ENCODE assay signal across 21 cellular contexts in the genomic region with DNA sequence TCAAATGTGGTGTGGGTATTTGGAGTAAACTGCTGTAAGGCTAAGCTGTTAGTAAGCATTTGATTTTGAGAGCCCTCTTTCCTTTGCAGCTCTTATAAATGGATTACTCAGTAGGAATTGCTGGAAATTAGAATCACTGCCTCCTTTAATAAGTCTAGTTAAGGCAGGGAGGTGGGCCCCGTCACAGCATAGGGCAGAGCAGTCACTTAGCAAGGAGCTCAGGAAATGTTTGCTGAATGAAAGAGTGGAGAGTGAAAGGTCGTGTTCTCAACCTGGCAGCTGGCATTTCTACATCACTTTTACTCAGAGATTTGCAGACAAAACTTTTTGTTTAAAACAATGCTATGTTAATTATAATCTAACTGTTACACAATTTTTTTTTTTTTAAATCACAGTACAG.
"Had no signal": no experiment of that assay in that cellular context is flagged by ENCODE, and none has a peak within 500 bp of the region (broad histone marks: within the 10 kb centered on the region; RNA-seq: fewer than 3 reads in every experiment).

No MANE protein-coding gene starts in this region.

- DNase-seq: activated CD4-positive, alpha-beta memory T cell treated with anti-CD3 and anti-CD28 coated beads for 36 hours; activated CD8-positive, alpha-beta memory T cell treated with anti-CD3 and anti-CD28 coated beads, Interleukin-2, amount 10 ng/mL, durations not matched to agents 7 days and 5 days; activated effector memory CD4-positive, alpha-beta T cell treated with Interleukin-2 at 50 U/mL for 16 hours; activated naive CD4-positive, alpha-beta T cell treated with anti-CD3 and anti-CD28 coated beads, Interleukin-2, amount 50 U/mL, for 16 hours; activated T-cell treated with anti-CD3 and anti-CD28 coated beads, Interleukin-2, amount 50 U/mL, for 24 hours; brain microvascular endothelial cell; cerebellar nuclear complex; effector memory CD4-positive, alpha-beta T cell; foreskin melanocyte; lower lobe of right lung; ovary; retina; stimulated activated CD4-positive, alpha-beta T cell treated with anti-CD3 and anti-CD28 coated beads, Interleukin-15, amount 100 ng/mL, for 24 hours; stimulated activated CD4-positive, alpha-beta T cell treated with anti-CD3 and anti-CD28 coated beads, Interleukin-4, amount 100 ng/mL, for 24 hours; stimulated activated naive CD4-positive, alpha-beta T cell treated with Interleukin-2 at 50 U/mL for 16 hours; substantia nigra; T-helper 1 cell; T1000; uterus had no signal

- ATAC-seq: activated CD8-positive, alpha-beta memory T cell treated with anti-CD3 and anti-CD28 coated beads, Interleukin-2, amount 10 ng/mL, durations not matched to agents 7 days and 5 days; lower lobe of right lung had no signal

- H3K27me3 Mint-ChIP-seq: activated CD4-positive, alpha-beta memory T cell treated with anti-CD3 and anti-CD28 coated beads for 36 hours; activated CD8-positive, alpha-beta memory T cell treated with anti-CD3 and anti-CD28 coated beads, Interleukin-2, amount 10 ng/mL, durations not matched to agents 7 days and 5 days; activated T-cell treated with anti-CD3 and anti-CD28 coated beads, Interleukin-2, amount 50 U/mL, for 24 hours had no signal

- H3K36me3 Mint-ChIP-seq: activated CD4-positive, alpha-beta memory T cell treated with anti-CD3 and anti-CD28 coated beads for 36 hours; activated CD8-positive, alpha-beta memory T cell treated with anti-CD3 and anti-CD28 coated beads, Interleukin-2, amount 10 ng/mL, durations not matched to agents 7 days and 5 days had no signal

- H3K36me3 ChIP-seq: brain microvascular endothelial cell, lower lobe of right lung, ovary, tibial nerve, uterus had no signal

- H3K4me3 Mint-ChIP-seq: activated CD4-positive, alpha-beta memory T cell treated with anti-CD3 and anti-CD28 coated beads for 36 hours; activated CD8-positive, alpha-beta memory T cell treated with anti-CD3 and anti-CD28 coated beads, Interleukin-2, amount 10 ng/mL, durations not matched to agents 7 days and 5 days; activated T-cell treated with anti-CD3 and anti-CD28 coated beads, Interleukin-2, amount 50 U/mL, for 24 hours; neural crest cell had no signal

- H3K4me1 ChIP-seq: uterus had no signal

- H3K9me3 Mint-ChIP-seq: activated CD4-positive, alpha-beta memory T cell treated with anti-CD3 and anti-CD28 coated beads for 36 hours; activated T-cell treated with anti-CD3 and anti-CD28 coated beads, Interleukin-2, amount 50 U/mL, for 24 hours; neural crest cell had no signal

- H3K4me3 ChIP-seq: lower lobe of right lung, ovary, tibial nerve, uterus had no signal

- H3K9me3 ChIP-seq: lower lobe of right lung, ovary, tibial nerve, uterus had no signal

- H3K27ac Mint-ChIP-seq: activated CD4-positive, alpha-beta memory T cell treated with anti-CD3 and anti-CD28 coated beads for 36 hours; activated CD8-positive, alpha-beta memory T cell treated with anti-CD3 and anti-CD28 coated beads, Interleukin-2, amount 10 ng/mL, durations not matched to agents 7 days and 5 days; activated T-cell treated with anti-CD3 and anti-CD28 coated beads, Interleukin-2, amount 50 U/mL, for 24 hours had no signal

- H3K27ac ChIP-seq: brain microvascular endothelial cell, lower lobe of right lung, ovary, uterus had no signal

- H3K27me3 ChIP-seq: brain microvascular endothelial cell, ovary, tibial nerve, uterus had no signal
